Comparison of ENCODE assay signal across 1 cellular context in genomic region chr3:169746924-169747323, GRCh38.
TF ChIP-seq lines count a peak whose summit lies in the region.

No MANE protein-coding gene starts in this region.

TF ChIP-seq in H1, 55 proteins besides CTCF, POLR2A, EP300 and RAD21:
- no peak for TF ChIP-seq YY1 (IDR thresholded peaks at IDR 0.05; ENCODE audit: low read depth, low read length)
- TF ChIP-seq CHD1 (IDR thresholded peaks at IDR 0.05; ENCODE audit: low read depth, low read length) = no peak
- no peak for TF ChIP-seq SP2 (IDR thresholded peaks at IDR 0.05; ENCODE audit: low read length)
- no peak for TF ChIP-seq SAP30 (IDR thresholded peaks at IDR 0.05; ENCODE audit: insufficient read depth, insufficient replicate concordance, low read length)
- no peak for TF ChIP-seq RBBP5 (IDR thresholded peaks at IDR 0.05; ENCODE audit: borderline replicate concordance, low read depth, low read length)
- TF ChIP-seq FOSL1 (IDR thresholded peaks at IDR 0.05; ENCODE audit: insufficient read depth, low read depth, low read length) = no peak
- TF ChIP-seq POLR2AphosphoS5 (IDR thresholded peaks at IDR 0.05; ENCODE audit: low read depth, low read length) = no peak
- no peak for TF ChIP-seq RFX5 (IDR thresholded peaks at IDR 0.05; ENCODE audit: borderline replicate concordance, low read depth, low read length)
- TF ChIP-seq RXRA (IDR thresholded peaks at IDR 0.05; ENCODE audit: insufficient read depth, low read depth, low read length) = no peak
- TF ChIP-seq BACH1 (IDR thresholded peaks at IDR 0.05; ENCODE audit: low read length) = no peak
- no peak for TF ChIP-seq SIRT6 (IDR thresholded peaks at IDR 0.05; ENCODE audit: low read length)
TF ChIP-seq in H1: peak in this region for 0.
